In the genomic region with DNA sequence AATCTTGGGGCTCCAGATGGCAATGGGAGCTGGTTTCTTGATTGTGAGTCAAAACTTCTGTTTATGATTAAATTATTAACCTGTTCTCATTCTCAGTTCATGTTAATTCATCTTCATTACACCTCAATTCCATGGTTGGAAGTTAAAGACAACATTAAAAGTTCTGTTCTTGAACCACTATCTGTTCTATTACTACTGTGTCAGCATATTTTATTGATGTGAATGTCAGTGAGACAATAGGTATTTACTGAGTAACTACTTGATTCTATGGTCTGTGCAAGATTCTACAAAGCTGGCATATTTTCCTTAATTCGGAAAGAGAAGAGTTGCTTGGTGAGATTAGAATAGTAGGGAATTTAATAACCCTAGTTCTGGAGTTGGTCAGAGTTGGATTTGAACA, we compare ENCODE assay signal across 9 cellular contexts.
"Had no signal": no experiment of that assay in that cellular context is flagged by ENCODE, and none has a peak within 500 bp of the region (broad histone marks: within the 10 kb centered on the region; RNA-seq: fewer than 3 reads in every experiment).

No MANE protein-coding gene starts in this region.

- DNase-seq: GM23248, GOT3, H9, HCEC 1CT, Kasumi-1, KBM-7 had no signal

- H3K4me2 ChIP-seq: KMS-11 had no signal

- H2AFZ ChIP-seq: GM23248 had no signal

- FAIRE-seq: H54, HTR-8/SVneo had no signal

- H3K9ac ChIP-seq: GM23248, KMS-11 had no signal

- H3K4me3 ChIP-seq: GM23248 had no signal

- H3K27ac ChIP-seq: GM23248, KMS-11 had no signal
